ENCODE assay signal across 8 cellular contexts in the genomic region with DNA sequence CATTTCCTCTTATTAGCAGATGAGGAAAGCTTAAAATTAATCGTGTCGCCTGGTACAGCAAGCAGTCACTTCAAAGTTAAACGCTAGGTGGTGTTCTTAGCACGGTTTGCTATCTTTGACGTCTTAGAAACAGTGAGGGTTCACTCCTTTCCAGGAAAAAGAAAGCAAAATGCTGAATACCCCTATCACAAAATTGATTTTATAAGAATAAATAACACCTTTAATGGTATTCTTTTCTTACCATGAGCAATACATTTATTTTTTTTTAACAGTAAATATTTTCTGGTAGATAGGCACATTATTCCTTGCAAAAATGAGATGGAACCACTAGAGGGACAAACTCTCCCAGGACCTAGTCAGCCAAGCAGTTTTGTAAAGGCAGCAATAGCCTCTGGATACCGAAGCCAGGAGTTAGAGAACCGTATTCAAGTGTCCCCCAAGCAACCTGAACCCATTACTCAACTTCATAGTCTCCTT.
DNase-seq lines count a peak whose midpoint lies in the region; ATAC-seq and TF ChIP-seq lines count a peak whose summit lies in the region.

No MANE protein-coding gene starts in this region.

- H3K9me3 Mint-ChIP-seq in Calu3 (ENCODE audit: low read depth, unreplicated experiment) = no peaks in the 10 kb centered on the region
- H3K9me3 Mint-ChIP-seq in endothelial cell (ENCODE audit: unreplicated experiment) = no peaks in the 10 kb centered on the region

- CTCF ChIA-PET in Calu3 (lab: Charles Lee) = interaction anchor here (0.7 to 1.4 kb wide), 5 partner anchors 213 to 466 kb away, joined by 3 to 9 read pairs (median 4); no protein-coding TSS in a partner anchor

- H3K27ac Mint-ChIP-seq in Calu3 (ENCODE audit: unreplicated experiment) (no peak overlapping the region), endothelial cell (ENCODE audit: unreplicated experiment) (no peak overlapping the region)

- no TSS peak for BruUV-seq in Calu3 (replicated peaks; lab: Mats Ljungman, UMichigan)

- no peaks in the 10 kb centered on the region for H3K9me3 ChIP-seq in Peyer's patch

- H3K27me3 Mint-ChIP-seq in Calu3 (ENCODE audit: unreplicated experiment) (no peaks in the 10 kb centered on the region), endothelial cell (ENCODE audit: unreplicated experiment) (peaks cover 1% of the 10 kb centered on the region)

- no peak overlapping the region for H3K27ac ChIP-seq in KMS-11
- H3K27ac ChIP-seq in Peyer's patch = no peak overlapping the region

- H2AFZ ChIP-seq in KMS-11 (ENCODE audit: low read depth) = no peak overlapping the region

- no peaks in the 10 kb centered on the region for H3K4me1 ChIP-seq in KMS-11 (ENCODE audit: low read depth, poor library complexity, severe bottlenecking)
- H3K4me1 ChIP-seq in Peyer's patch = no peaks in the 10 kb centered on the region

- peak; percentile 69 for TF ChIP-seq CTCF in Calu3 (IDR thresholded peaks at IDR 0.05; ENCODE audit: unreplicated experiment)
- peak; percentile 93 for TF ChIP-seq CTCF in KMS-11 (conservative IDR thresholded peaks at IDR 0.05; ENCODE audit: low read depth, low read length)
- peak in 4 of 6 experiments; percentile 32 to 45 (median 43) for TF ChIP-seq CTCF in Peyer's patch (IDR thresholded peaks at IDR 0.05)
- peak; percentile 94 for TF ChIP-seq CTCF in endothelial cell (IDR thresholded peaks at IDR 0.05; ENCODE audit: unreplicated experiment)

- no peak for TF ChIP-seq POLR2A in Peyer's patch (IDR thresholded peaks at IDR 0.05)

- ATAC-seq in GM19351 (IDR thresholded peaks at IDR 0.05; ENCODE audit: unreplicated experiment) (peak; percentile 89), GM21526 (IDR thresholded peaks at IDR 0.05; ENCODE audit: low FRiP score, unreplicated experiment) (no peak)

- peak; percentile 15 for DNase-seq in Calu3
- DNase-seq in Peyer's patch = no peak
- peak; percentile 38 for DNase-seq in endothelial cell (ENCODE audit: low spot score)
- peak; percentile 23 for DNase-seq in middle frontal gyrus (ENCODE audit: extremely low spot score, low spot score)
- no peak for DNase-seq in mesenteric fat pad (ENCODE audit: low spot score)

- H3K4me3 Mint-ChIP-seq in Calu3 (ENCODE audit: low read depth, unreplicated experiment) (no peak overlapping the region), endothelial cell (ENCODE audit: unreplicated experiment) (no peak overlapping the region)

- H3K4me3 ChIP-seq in KMS-11 (IDR thresholded peaks at IDR 0.05; ENCODE audit: insufficient read depth, low read depth, low read length) (no peak overlapping the region), Peyer's patch (no peak overlapping the region)

- H3K36me3 Mint-ChIP-seq in Calu3 (ENCODE audit: insufficient read depth, unreplicated experiment) = no peaks in the 10 kb centered on the region
- no peaks in the 10 kb centered on the region for H3K36me3 Mint-ChIP-seq in endothelial cell (ENCODE audit: low read depth, unreplicated experiment)

- H3K36me3 ChIP-seq in KMS-11 (ENCODE audit: insufficient read depth) = no peaks in the 10 kb centered on the region
- no peaks in the 10 kb centered on the region for H3K36me3 ChIP-seq in Peyer's patch

- H3K27me3 ChIP-seq in KMS-11 (ENCODE audit: insufficient read depth, low read depth) (no peaks in the 10 kb centered on the region), Peyer's patch (no peaks in the 10 kb centered on the region)

- no peaks in the 10 kb centered on the region for H4K20me1 ChIP-seq in KMS-11 (ENCODE audit: insufficient read depth)

- no peak overlapping the region; the same call in 1 of the 2 replicates for H3K4me2 ChIP-seq in KMS-11

- intact Hi-C loops in Calu3 (cut with micrococcal nuclease; ENCODE audit: unreplicated experiment) = loop anchor here (1.0 to 10.0 kb wide), 4 partner anchors 213 to 763 kb away; a partner anchor contains a TSS

- H3K9ac ChIP-seq in KMS-11 = no peak overlapping the region

- peaks cover 8% of the 10 kb centered on the region for H3K4me1 Mint-ChIP-seq in Calu3 (ENCODE audit: low read depth, unreplicated experiment)
- H3K4me1 Mint-ChIP-seq in endothelial cell (ENCODE audit: unreplicated experiment) = peaks cover 3% of the 10 kb centered on the region

- no peaks in the 10 kb centered on the region for H3K79me2 ChIP-seq in KMS-11 (ENCODE audit: insufficient read depth, low read depth)

Comparison
In these comparisons a context has a peak if more than half of its experiments do, and no peak if none do; other contexts are left out.
1. DNase-seq: peak in Calu3 (single experiment), endothelial cell (single experiment) and middle frontal gyrus (single experiment); none in Peyer's patch (0 of 3) and mesenteric fat pad (single experiment).
2. CTCF ChIP-seq: peak in every context shown above with its lines; median percentile 94 in endothelial cell; 93 in KMS-11; 69 in Calu3; 43 in Peyer's patch.